ENCODE assay signal across 15 cellular contexts in genomic region chr17:31931781-31932180, GRCh38.
"Had no signal": no experiment of that assay in that cellular context is flagged by ENCODE, and none has a peak within 500 bp of the region (broad histone marks: within the 10 kb centered on the region; RNA-seq: fewer than 3 reads in every experiment).

No MANE protein-coding gene starts in this region.

- H3K27ac Mint-ChIP-seq: activated naive CD4-positive, alpha-beta T cell treated with anti-CD3 and anti-CD28 coated beads, Interleukin-2, amount 50 U/mL, for 24 hours; natural killer cell; T-helper 17 cell had no signal

- H3K4me1 Mint-ChIP-seq: activated naive CD4-positive, alpha-beta T cell treated with anti-CD3 and anti-CD28 coated beads, Interleukin-2, amount 50 U/mL, for 24 hours; natural killer cell; T-helper 17 cell had no signal

- H3K36me3 Mint-ChIP-seq: activated naive CD4-positive, alpha-beta T cell treated with anti-CD3 and anti-CD28 coated beads, Interleukin-2, amount 50 U/mL, for 24 hours; natural killer cell had no signal

- H3K27me3 ChIP-seq: esophagus squamous epithelium, right atrium auricular region, thyroid gland had no signal

- H3K9me3 ChIP-seq: esophagus squamous epithelium, prostate gland, right atrium auricular region, thyroid gland had no signal

- H3K9me3 Mint-ChIP-seq: activated naive CD4-positive, alpha-beta T cell treated with anti-CD3 and anti-CD28 coated beads, Interleukin-2, amount 50 U/mL, for 24 hours; natural killer cell had no signal

- DNase-seq: activated CD4-positive, alpha-beta T cell treated with anti-CD3 and anti-CD28 coated beads, Interleukin-2, amount 50 U/mL, for 4 hours; activated gamma-delta T cell; effector CD8-positive, alpha-beta T cell; esophagus squamous epithelium; mesendoderm; natural killer cell; occipital lobe; stimulated activated CD4-positive, alpha-beta T cell treated with anti-CD3 and anti-CD28 coated beads, Interleukin-2, amount 100 ng/mL, for 24 hours; stimulated activated naive CD4-positive, alpha-beta T cell treated with Interleukin-2 at 50 U/mL for 16 hours; T-helper 17 cell; thyroid gland had no signal

- FAIRE-seq: endothelial cell of umbilical vein had no signal

- H3K4me3 Mint-ChIP-seq: activated naive CD4-positive, alpha-beta T cell treated with anti-CD3 and anti-CD28 coated beads, Interleukin-2, amount 50 U/mL, for 24 hours; natural killer cell; T-helper 17 cell had no signal

- H3K27me3 Mint-ChIP-seq: activated naive CD4-positive, alpha-beta T cell treated with anti-CD3 and anti-CD28 coated beads, Interleukin-2, amount 50 U/mL, for 24 hours; T-helper 17 cell had no signal

- ATAC-seq: natural killer cell, T-helper 17 cell had no signal

- H3K4me3 ChIP-seq: esophagus squamous epithelium, prostate gland, right atrium auricular region, thyroid gland had no signal

- H3K36me3 ChIP-seq: esophagus squamous epithelium, prostate gland, right atrium auricular region, thyroid gland had no signal

- H3K4me1 ChIP-seq: prostate gland, right atrium auricular region, thyroid gland had no signal

- H3K27ac ChIP-seq: esophagus squamous epithelium, prostate gland, right atrium auricular region, thyroid gland had no signal
